Comparison of ENCODE assay signal across 13 cellular contexts in genomic region chr13:98515804-98516465, GRCh38.
DNase-seq lines count a peak whose midpoint lies in the region; ATAC-seq and TF ChIP-seq lines count a peak whose summit lies in the region.
"Had no signal": no experiment of that assay in that cellular context is flagged by ENCODE, and none has a peak within 500 bp of the region (broad histone marks: within the 10 kb centered on the region; RNA-seq: fewer than 3 reads in every experiment).

No MANE protein-coding gene starts in this region.

- H3K36me3 Mint-ChIP-seq in activated CD4-positive, alpha-beta T cell treated with anti-CD3 and anti-CD28 coated beads, Interleukin-2, amount 10 ng/mL, durations not matched to agents 7 days and 5 days (ENCODE audit: low read depth), result peaks cover 59% of the 10 kb centered on the region
- H3K36me3 Mint-ChIP-seq in activated T-helper 17 cell treated with anti-CD3 and anti-CD28 coated beads, Interleukin-2, amount 50 U/mL, for 72 hours (ENCODE audit: low read depth), result peaks cover 92% of the 10 kb centered on the region
- peaks cover 35% of the 10 kb centered on the region for H3K36me3 Mint-ChIP-seq in endodermal cell (ENCODE audit: low read depth)

- WGBS in sigmoid colon, 2 donors, result 86 to 88% methylated on average over 4 of the region's 4 CpGs
- WGBS in endodermal cell (ENCODE audit: insufficient coverage in 1 of 2, insufficient read length in 1 of 2), 2 experiments, result 96 to 98% methylated on average over 3 to 4 of the region's 4 CpGs

- no peak for DNase-seq in activated CD4-positive, alpha-beta T cell treated with anti-CD3 and anti-CD28 coated beads, Interleukin-2, amount 10 ng/mL, durations not matched to agents 7 days and 5 days
- no peak for DNase-seq in activated CD4-positive, alpha-beta T cell treated with anti-CD3 and anti-CD28 coated beads, Interleukin-2, amount 50 U/mL, for 48 hours
- DNase-seq in sigmoid colon (no peak), endodermal cell (no peak), GM19238 (ENCODE audit: insufficient read length, low spot score) (no peak)
- DNase-seq: foreskin keratinocyte, NCI-H2081 treated with DMSO at 0.1 percent for 48 hours had no signal

- H3K27ac ChIP-seq in sigmoid colon (peak overlapping the region in 3 of 4 donors; percentile 11 to 39 (median 37)), endodermal cell (ENCODE audit: low read depth, low read length) (no peak overlapping the region)
- H3K27ac ChIP-seq: foreskin keratinocyte, neutrophil, VCaP had no signal

- H3K9me3 ChIP-seq in sigmoid colon (no peaks in the 10 kb centered on the region), endodermal cell (ENCODE audit: control insufficient read depth, low read length) (no peaks in the 10 kb centered on the region)
- H3K9me3 ChIP-seq: neutrophil had no signal

- peaks cover 82% of the 10 kb centered on the region for H3K4me1 Mint-ChIP-seq in activated CD4-positive, alpha-beta T cell treated with anti-CD3 and anti-CD28 coated beads, Interleukin-2, amount 10 ng/mL, durations not matched to agents 7 days and 5 days
- peaks cover 78% of the 10 kb centered on the region for H3K4me1 Mint-ChIP-seq in activated T-helper 17 cell treated with anti-CD3 and anti-CD28 coated beads, Interleukin-2, amount 50 U/mL, for 72 hours
- H3K4me1 Mint-ChIP-seq in endodermal cell, result peaks cover 15% of the 10 kb centered on the region

- TF ChIP-seq CTCF in sigmoid colon (IDR thresholded peaks at IDR 0.05) (no peak), endodermal cell (conservative IDR thresholded peaks at IDR 0.05) (no peak)

- H3K27ac Mint-ChIP-seq in activated CD4-positive, alpha-beta T cell treated with anti-CD3 and anti-CD28 coated beads, Interleukin-2, amount 10 ng/mL, durations not matched to agents 7 days and 5 days, result peak overlapping the region; percentile 63
- H3K27ac Mint-ChIP-seq in activated T-helper 17 cell treated with anti-CD3 and anti-CD28 coated beads, Interleukin-2, amount 50 U/mL, for 72 hours, result peak overlapping the region; percentile 98
- no peak overlapping the region for H3K27ac Mint-ChIP-seq in endodermal cell

- H3K36me3 ChIP-seq in sigmoid colon, result peaks cover 0 to 11% (median 0%) of the 10 kb centered on the region in 4 donors
- H3K36me3 ChIP-seq in endodermal cell (ENCODE audit: control insufficient read depth, insufficient read depth, low read length), result peaks cover 50% of the 10 kb centered on the region

- no peak overlapping the region for H3K4me3 ChIP-seq in sigmoid colon
- no peak overlapping the region for H3K4me3 ChIP-seq in endodermal cell (ENCODE audit: low read length)
- H3K4me3 ChIP-seq: K562 had no signal

- CTCF ChIA-PET in activated CD4-positive, alpha-beta T cell treated with anti-CD3 and anti-CD28 coated beads, Interleukin-2, amount 10 ng/mL, durations not matched to agents 7 days and 5 days (lab: Charles Lee), result interaction anchor here (1.1 to 2.1 kb wide), 3 partner anchors 11 to 22 kb away, joined by 4 to 7 read pairs (median 4); no protein-coding TSS in a partner anchor

- H3K9ac ChIP-seq in endodermal cell (ENCODE audit: extremely low read depth, low read length, poor library complexity, severe bottlenecking), result no peak overlapping the region

- intact Hi-C loops in sigmoid colon (cut with DNase I), result loop anchor here (5.0 kb wide), 1 partner anchor 36 kb away; no protein-coding TSS in a partner anchor

- no peaks in the 10 kb centered on the region for H3K27me3 Mint-ChIP-seq in activated CD4-positive, alpha-beta T cell treated with anti-CD3 and anti-CD28 coated beads, Interleukin-2, amount 10 ng/mL, durations not matched to agents 7 days and 5 days
- H3K27me3 Mint-ChIP-seq in activated T-helper 17 cell treated with anti-CD3 and anti-CD28 coated beads, Interleukin-2, amount 50 U/mL, for 72 hours, result no peaks in the 10 kb centered on the region
- H3K27me3 Mint-ChIP-seq in endodermal cell (ENCODE audit: insufficient read depth), result no peaks in the 10 kb centered on the region

- TF ChIP-seq POLR2A in sigmoid colon (IDR thresholded peaks at IDR 0.05), result no peak

- H3K4me3 Mint-ChIP-seq in activated CD4-positive, alpha-beta T cell treated with anti-CD3 and anti-CD28 coated beads, Interleukin-2, amount 10 ng/mL, durations not matched to agents 7 days and 5 days, result no peak overlapping the region
- H3K4me3 Mint-ChIP-seq in activated T-helper 17 cell treated with anti-CD3 and anti-CD28 coated beads, Interleukin-2, amount 50 U/mL, for 72 hours, result peak overlapping the region; percentile 90
- H3K4me3 Mint-ChIP-seq in endodermal cell, result no peak overlapping the region

- POLR2A ChIA-PET in activated CD4-positive, alpha-beta T cell treated with anti-CD3 and anti-CD28 coated beads, Interleukin-2, amount 10 ng/mL, durations not matched to agents 7 days and 5 days (lab: Charles Lee), result interaction anchor here (0.5 kb wide), 1 partner anchor 40 kb away, joined by 3 read pairs; no protein-coding TSS in a partner anchor

- ATAC-seq in HG02759 (IDR thresholded peaks at IDR 0.05; ENCODE audit: unreplicated experiment) (peak; percentile 39), GM21717 (IDR thresholded peaks at IDR 0.05; ENCODE audit: unreplicated experiment) (no peak)
- peak; percentile 45 for ATAC-seq in activated T-helper 17 cell treated with anti-CD3 and anti-CD28 coated beads, Interleukin-2, amount 50 U/mL, for 72 hours (replicated peaks)
- ATAC-seq: foreskin keratinocyte, K562 had no signal

- TF ChIP-seq EP300 in sigmoid colon (IDR thresholded peaks at IDR 0.05), result no peak

- H3K27me3 ChIP-seq in sigmoid colon (no peaks in the 10 kb centered on the region), endodermal cell (ENCODE audit: control insufficient read depth, insufficient read depth, low read length, poor library complexity, severe bottlenecking) (no peaks in the 10 kb centered on the region)
- H3K27me3 ChIP-seq: foreskin keratinocyte, neutrophil had no signal

- no peaks in the 10 kb centered on the region for H3K9me3 Mint-ChIP-seq in activated CD4-positive, alpha-beta T cell treated with anti-CD3 and anti-CD28 coated beads, Interleukin-2, amount 10 ng/mL, durations not matched to agents 7 days and 5 days
- H3K9me3 Mint-ChIP-seq in activated T-helper 17 cell treated with anti-CD3 and anti-CD28 coated beads, Interleukin-2, amount 50 U/mL, for 72 hours, result no peaks in the 10 kb centered on the region
- no peaks in the 10 kb centered on the region for H3K9me3 Mint-ChIP-seq in endodermal cell

- peaks cover 0 to 54% (median 29%) of the 10 kb centered on the region in 4 donors for H3K4me1 ChIP-seq in sigmoid colon
- H3K4me1 ChIP-seq in endodermal cell (ENCODE audit: control insufficient read depth, insufficient read depth, low read length), result no peaks in the 10 kb centered on the region
- H3K4me1 ChIP-seq: foreskin keratinocyte had no signal
